10 cellular contexts compared by ENCODE assay signal in the genomic region with DNA sequence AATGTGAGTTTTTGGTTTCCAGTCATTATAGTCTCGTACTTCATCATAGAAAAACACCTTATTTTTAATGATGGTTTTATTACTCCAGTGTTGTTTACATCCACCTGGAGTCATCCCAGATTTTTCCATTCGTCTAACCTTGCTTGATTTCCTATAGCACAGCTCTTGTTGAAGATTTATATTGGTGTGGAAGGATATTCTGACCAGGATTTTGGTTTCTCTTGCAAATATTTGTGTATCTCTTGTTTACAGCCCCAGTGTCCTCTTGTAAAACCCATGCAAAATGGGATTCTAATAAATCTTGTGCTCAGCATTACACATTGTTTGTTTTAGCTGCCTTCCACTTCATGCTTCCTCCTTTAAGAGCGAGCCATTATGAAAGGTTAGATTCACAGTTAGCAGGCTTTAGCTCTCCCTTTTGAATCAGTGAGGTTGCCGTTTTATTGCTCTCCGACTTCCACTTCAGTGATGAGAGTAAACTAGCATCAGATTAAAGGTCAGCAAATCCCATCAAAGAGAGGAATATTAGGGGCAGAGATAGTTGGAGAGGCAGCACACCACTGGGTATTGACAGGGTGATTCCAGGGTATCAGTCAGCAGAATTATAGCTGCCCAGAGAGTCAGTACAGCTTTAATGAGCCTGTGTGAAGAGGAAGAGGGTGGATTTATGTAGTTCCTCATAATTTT.
DNase-seq lines count a peak whose midpoint lies in the region; ATAC-seq, FAIRE-seq and TF ChIP-seq lines count a peak whose summit lies in the region.
"Had no signal": no experiment of that assay in that cellular context is flagged by ENCODE, and none has a peak within 500 bp of the region (broad histone marks: within the 10 kb centered on the region; RNA-seq: fewer than 3 reads in every experiment).

No MANE protein-coding gene starts in this region.

- no peaks in the 10 kb centered on the region for H3K27me3 ChIP-seq in iPS-20b (ENCODE audit: insufficient read depth, low read length)

- TF ChIP-seq POLR2A in A549 (IDR thresholded peaks at IDR 0.05; ENCODE audit: low read length), result no peak

- H3K36me3 Mint-ChIP-seq in stimulated activated memory B cell treated with anti-CD40 and anti-IgM and Interleukin-4, amounts not matched to agents 10 μg/mL and 1 μg/mL and 100 μg/mL, for 72 hours, result no peaks in the 10 kb centered on the region

- H3K4me2 ChIP-seq in A549, result peak overlapping the region; percentile 41

- POLR2A ChIA-PET in A549 (lab: Yijun Ruan, JAX), result no interaction called here

- TF ChIP-seq EP300 in A549 (IDR thresholded peaks at IDR 0.05), result no peak

- TF ChIP-seq CTCF in A549 (IDR thresholded peaks at IDR 0.05), result no peak

- H3K27me3 Mint-ChIP-seq in stimulated activated memory B cell treated with anti-CD40 and anti-IgM and Interleukin-4, amounts not matched to agents 10 μg/mL and 1 μg/mL and 100 μg/mL, for 72 hours, result no peaks in the 10 kb centered on the region
- H3K27me3 Mint-ChIP-seq: central memory CD8-positive, alpha-beta T cell had no signal

- peak in 1 of 2 experiments; percentile 57; a peak in 3 of 6 replicates for ATAC-seq in A549
- ATAC-seq in stimulated activated memory B cell treated with anti-CD40 and anti-IgM and Interleukin-4, amounts not matched to agents 10 μg/mL and 1 μg/mL and 100 μg/mL, for 72 hours, result no peak
- ATAC-seq in GM19351 (IDR thresholded peaks at IDR 0.05; ENCODE audit: unreplicated experiment), result no peak

- H3K4me1 ChIP-seq in A549 (peaks cover 9% of the 10 kb centered on the region; the same call in 2 of the 3 replicates), iPS-20b (ENCODE audit: insufficient read depth, low read length) (peaks cover 16% of the 10 kb centered on the region)

- H3K27ac Mint-ChIP-seq in stimulated activated memory B cell treated with anti-CD40 and anti-IgM and Interleukin-4, amounts not matched to agents 10 μg/mL and 1 μg/mL and 100 μg/mL, for 72 hours, result no peak overlapping the region

- H3K9me3 ChIP-seq in A549, result no peaks in the 10 kb centered on the region
- no peaks in the 10 kb centered on the region for H3K9me3 ChIP-seq in iPS-20b (ENCODE audit: insufficient read depth, low read depth, low read length)

- 45% methylated on average over 5 of the region's 5 CpGs for WGBS in A549 (ENCODE audit: missing lambda C conversion rate)

- DNase-seq in A549 (ENCODE audit: low read depth in 1 of 2, low spot score in 1 of 2) (no peak), HT1080 (ENCODE audit: low read depth) (peak; percentile 13), NCI-H82 treated with DMSO at 0.1 percent for 48 hours (lab: John Stamatoyannopoulos, UW; ENCODE audit: unreplicated experiment) (peak; percentile 72), hepatic stellate cell (ENCODE audit: low spot score) (no peak), NCI-H1930 (lab: John Stamatoyannopoulos, UW) (no peak)
- DNase-seq: stimulated activated CD4-positive, alpha-beta T cell treated with anti-CD3 and anti-CD28 coated beads, Interleukin-12 subunit alpha, Interleukin-12 subunit beta, amount 100 ng/mL, for 4 hours had no signal

- H3K4me3 ChIP-seq in A549 (no peak overlapping the region), iPS-20b (ENCODE audit: low read length) (no peak overlapping the region)

- no peaks in the 10 kb centered on the region for H3K36me3 ChIP-seq in iPS-20b (ENCODE audit: insufficient read depth, low read depth, low read length)

- H3K4me1 Mint-ChIP-seq in stimulated activated memory B cell treated with anti-CD40 and anti-IgM and Interleukin-4, amounts not matched to agents 10 μg/mL and 1 μg/mL and 100 μg/mL, for 72 hours, result peaks cover 18% of the 10 kb centered on the region

- TF ChIP-seq RAD21 in A549 (conservative IDR thresholded peaks at IDR 0.05 in 1 of 2, IDR thresholded peaks at IDR 0.05 in 1 of 2), result no peak

- FAIRE-seq in A549 (lab: Jason Lieb, UNC), result no peak

- H3K4me3 Mint-ChIP-seq in stimulated activated memory B cell treated with anti-CD40 and anti-IgM and Interleukin-4, amounts not matched to agents 10 μg/mL and 1 μg/mL and 100 μg/mL, for 72 hours, result no peak overlapping the region
- H3K4me3 Mint-ChIP-seq: central memory CD8-positive, alpha-beta T cell had no signal

- no peaks in the 10 kb centered on the region for H3K9me3 Mint-ChIP-seq in stimulated activated memory B cell treated with anti-CD40 and anti-IgM and Interleukin-4, amounts not matched to agents 10 μg/mL and 1 μg/mL and 100 μg/mL, for 72 hours
- H3K9me3 Mint-ChIP-seq: central memory CD8-positive, alpha-beta T cell had no signal

- CTCF ChIA-PET in A549 (lab: Yijun Ruan, JAX), result interaction anchor here (0.8 to 1.1 kb wide), 2 partner anchors 10 to 16 kb away, joined by 3 to 4 read pairs; no protein-coding TSS in a partner anchor

- H3K9ac ChIP-seq in iPS-20b (ENCODE audit: low read depth, low read length), result peak overlapping the region; percentile 37; the same call in 1 of the 2 replicates

- no peak overlapping the region for H3K27ac ChIP-seq in A549
- no peak overlapping the region for H3K27ac ChIP-seq in iPS-20b (ENCODE audit: low read length)

TF ChIP-seq in A549, 52 proteins besides CTCF, POLR2A, EP300 and RAD21:
- TF ChIP-seq SREBF2 (IDR thresholded peaks at IDR 0.05) (no peak), CEBPB (IDR thresholded peaks at IDR 0.05) (no peak), HDAC2 (IDR thresholded peaks at IDR 0.05) (no peak), MYC (IDR thresholded peaks at IDR 0.05; ENCODE audit: borderline replicate concordance, low read length) (no peak), KDM1A (IDR thresholded peaks at IDR 0.05; ENCODE audit: low read depth) (no peak), ELK1 (IDR thresholded peaks at IDR 0.05; ENCODE audit: low read depth, low read length) (no peak), NFE2L2 (conservative IDR thresholded peaks at IDR 0.05; ENCODE audit: low read length) (no peak), HOXA7 (CRISPR knock-in tag; IDR thresholded peaks at IDR 0.05) (no peak), MAZ (IDR thresholded peaks at IDR 0.05; ENCODE audit: borderline replicate concordance, low read depth, low read length) (no peak), CBX2 (IDR thresholded peaks at IDR 0.05; ENCODE audit: borderline replicate concordance, low read depth) (no peak), MAFK (IDR thresholded peaks at IDR 0.05; ENCODE audit: partially characterized antibody) (no peak)
- TF ChIP-seq, protein P1, sequence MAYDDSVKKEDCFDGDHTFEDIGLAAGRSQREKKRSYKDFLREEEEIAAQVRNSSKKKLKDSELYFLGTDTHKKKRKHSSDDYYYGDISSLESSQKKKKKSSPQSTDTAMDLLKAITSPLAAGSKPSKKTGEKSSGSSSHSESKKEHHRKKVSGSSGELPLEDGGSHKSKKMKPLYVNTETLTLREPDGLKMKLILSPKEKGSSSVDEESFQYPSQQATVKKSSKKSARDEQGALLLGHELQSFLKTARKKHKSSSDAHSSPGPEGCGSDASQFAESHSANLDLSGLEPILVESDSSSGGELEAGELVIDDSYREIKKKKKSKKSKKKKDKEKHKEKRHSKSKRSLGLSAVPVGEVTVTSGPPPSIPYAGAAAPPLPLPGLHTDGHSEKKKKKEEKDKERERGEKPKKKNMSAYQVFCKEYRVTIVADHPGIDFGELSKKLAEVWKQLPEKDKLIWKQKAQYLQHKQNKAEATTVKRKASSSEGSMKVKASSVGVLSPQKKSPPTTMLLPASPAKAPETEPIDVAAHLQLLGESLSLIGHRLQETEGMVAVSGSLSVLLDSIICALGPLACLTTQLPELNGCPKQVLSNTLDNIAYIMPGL (CRISPR knock-in tag; IDR thresholded peaks at IDR 0.05; ENCODE audit: borderline replicate concordance), result no peak
- TF ChIP-seq, protein P2, sequence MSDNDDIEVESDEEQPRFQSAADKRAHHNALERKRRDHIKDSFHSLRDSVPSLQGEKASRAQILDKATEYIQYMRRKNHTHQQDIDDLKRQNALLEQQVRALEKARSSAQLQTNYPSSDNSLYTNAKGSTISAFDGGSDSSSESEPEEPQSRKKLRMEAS (IDR thresholded peaks at IDR 0.05), result no peak

Comparison
In these comparisons a context has a peak if more than half of its experiments do, and no peak if none do; other contexts are left out.
1. DNase-seq: peak in HT1080 (single experiment) and NCI-H82 treated with DMSO at 0.1 percent for 48 hours (single experiment); none in A549 (0 of 2), hepatic stellate cell (single experiment) and NCI-H1930 (0 of 2).